1 cellular context compared by ENCODE assay signal in genomic region chr7:106102387-106102966, GRCh38.
TF ChIP-seq lines count a peak whose summit lies in the region.

No MANE protein-coding gene starts in this region.

TF ChIP-seq in IMR-90, 13 proteins besides CTCF, POLR2A, EP300 and RAD21 (continued from another document):
- TF ChIP-seq CHD1 (IDR thresholded peaks at IDR 0.05; ENCODE audit: low read depth, low read length) (no peak), BHLHE40 (IDR thresholded peaks at IDR 0.05; ENCODE audit: low read depth, low read length) (no peak), USF2 (IDR thresholded peaks at IDR 0.05; ENCODE audit: low read depth, low read length) (no peak), MXI1 (IDR thresholded peaks at IDR 0.05; ENCODE audit: borderline replicate concordance, low read depth, low read length) (no peak), MAFK (IDR thresholded peaks at IDR 0.05; ENCODE audit: low read depth, low read length) (peak; percentile 83)
